In genomic region chr11:64489831-64490441, GRCh38 we compare ENCODE assay signal across 9 cellular contexts.
DNase-seq lines count a peak whose midpoint lies in the region; ATAC-seq, FAIRE-seq and TF ChIP-seq lines count a peak whose summit lies in the region.
"Had no signal": no experiment of that assay in that cellular context is flagged by ENCODE, and none has a peak within 500 bp of the region (broad histone marks: within the 10 kb centered on the region; RNA-seq: fewer than 3 reads in every experiment).

No MANE protein-coding gene starts in this region.

- H3K27ac Mint-ChIP-seq in astrocyte (ENCODE audit: unreplicated experiment): no peak overlapping the region
- H3K27ac Mint-ChIP-seq: T-helper 1 cell treated with Interleukin-12 subunit alpha and Interleukin-12 subunit beta and Interleukin-4 antibody, amounts not matched to agents 30 μg/mL and 1 μg/mL, for 36 hours had no signal

- peaks cover 57% of the 10 kb centered on the region for H3K27me3 Mint-ChIP-seq in astrocyte (ENCODE audit: low read depth, unreplicated experiment)

- H3K4me3 Mint-ChIP-seq in astrocyte (ENCODE audit: unreplicated experiment): no peak overlapping the region

- H3K9ac ChIP-seq in astrocyte (ENCODE audit: low read length): no peak overlapping the region
- no peak overlapping the region for H3K9ac ChIP-seq in iPS-15b (ENCODE audit: low read depth, low read length)

- no peaks in the 10 kb centered on the region for H3K4me1 Mint-ChIP-seq in astrocyte (ENCODE audit: low read depth, unreplicated experiment)

- DNase-seq in D721Med (ENCODE audit: insufficient read length, low spot score) (peak; percentile 77), KG1 (lab: John Stamatoyannopoulos, UW) (peak; percentile 73), SKM-1 treated with dmso at 0.1 percent for 144 hours (lab: John Stamatoyannopoulos, UW; ENCODE audit: unreplicated experiment) (peak; percentile 59), astrocyte (ENCODE audit: low read depth) (no peak), NCI-H2107 treated with DMSO at 0.1 percent for 48 hours (lab: John Stamatoyannopoulos, UW; ENCODE audit: unreplicated experiment) (no peak)
- peak; percentile 18 to 44 (median 43) for DNase-seq in stimulated activated CD4-positive, alpha-beta T cell treated with anti-CD3 and anti-CD28 coated beads, Interleukin-12 subunit alpha, Interleukin-12 subunit beta, amount 100 ng/mL, for 48 hours (ENCODE audit: low read depth in 2 of 3, low spot score in 1 of 3)

- H3K79me2 ChIP-seq in astrocyte (ENCODE audit: insufficient read depth, low read length): no peaks in the 10 kb centered on the region

- FAIRE-seq in D721Med (lab: Jason Lieb, UNC): no peak
- no peak for FAIRE-seq in astrocyte (lab: Jason Lieb, UNC)

- H3K4me3 ChIP-seq in astrocyte (ENCODE audit: insufficient read depth, low read depth, low read length) (no peak overlapping the region), iPS-15b (ENCODE audit: low read depth, low read length) (peak overlapping the region; percentile 23)

- H3K4me1 ChIP-seq in astrocyte (ENCODE audit: insufficient read depth, low read length) (no peaks in the 10 kb centered on the region), iPS-15b (ENCODE audit: control insufficient read depth, insufficient read depth, low read length) (no peaks in the 10 kb centered on the region)

- no peak for ATAC-seq in GM18861 (IDR thresholded peaks at IDR 0.05; ENCODE audit: unreplicated experiment)

- no peak overlapping the region for H3K27ac ChIP-seq in astrocyte (ENCODE audit: low read depth, low read length)

- H3K36me3 ChIP-seq in astrocyte (ENCODE audit: insufficient read depth, low read length) (no peaks in the 10 kb centered on the region), iPS-15b (ENCODE audit: control insufficient read depth, insufficient read depth, low read length) (no peaks in the 10 kb centered on the region)

- no peaks in the 10 kb centered on the region for H3K36me3 Mint-ChIP-seq in astrocyte (ENCODE audit: low read depth, unreplicated experiment)

- H3K27me3 ChIP-seq in astrocyte (ENCODE audit: insufficient read depth, low read length) (peaks cover 31% of the 10 kb centered on the region), iPS-15b (ENCODE audit: control insufficient read depth, insufficient read depth, low read length) (peaks cover 17% of the 10 kb centered on the region)

- peaks cover 3% of the 10 kb centered on the region for H3K9me3 Mint-ChIP-seq in astrocyte (ENCODE audit: unreplicated experiment)
- H3K9me3 Mint-ChIP-seq: T-helper 1 cell treated with Interleukin-12 subunit alpha and Interleukin-12 subunit beta and Interleukin-4 antibody, amounts not matched to agents 30 μg/mL and 1 μg/mL, for 36 hours had no signal

- H4K20me1 ChIP-seq in astrocyte (ENCODE audit: insufficient read depth, low read length): no peaks in the 10 kb centered on the region

- H3K9me3 ChIP-seq in astrocyte (ENCODE audit: insufficient read depth, low read depth, low read length) (no peaks in the 10 kb centered on the region), iPS-15b (ENCODE audit: control insufficient read depth, insufficient read depth, low read length) (no peaks in the 10 kb centered on the region)

- TF ChIP-seq CTCF in D721Med (IDR thresholded peaks at IDR 0.05; ENCODE audit: insufficient read depth, missing control alignments): peak; percentile 71
- TF ChIP-seq CTCF in astrocyte (IDR thresholded peaks at IDR 0.05; ENCODE audit: insufficient read depth, low read depth, low read length): peak; percentile 53

- H3K4me2 ChIP-seq in astrocyte (ENCODE audit: low read length): no peak overlapping the region

- H2AFZ ChIP-seq in astrocyte (ENCODE audit: low read depth, low read length): no peak overlapping the region

Comparison
In these comparisons a context has a peak if more than half of its experiments do, and no peak if none do; other contexts are left out.
1. DNase-seq: peak in D721Med (single experiment), KG1 (single experiment), SKM-1 treated with dmso at 0.1 percent for 144 hours (single experiment) and stimulated activated CD4-positive, alpha-beta T cell treated with anti-CD3 and anti-CD28 coated beads, Interleukin-12 subunit alpha, Interleukin-12 subunit beta, amount 100 ng/mL, for 48 hours (3 of 3); none in astrocyte (single experiment) and NCI-H2107 treated with DMSO at 0.1 percent for 48 hours (single experiment).